In the genomic region with DNA sequence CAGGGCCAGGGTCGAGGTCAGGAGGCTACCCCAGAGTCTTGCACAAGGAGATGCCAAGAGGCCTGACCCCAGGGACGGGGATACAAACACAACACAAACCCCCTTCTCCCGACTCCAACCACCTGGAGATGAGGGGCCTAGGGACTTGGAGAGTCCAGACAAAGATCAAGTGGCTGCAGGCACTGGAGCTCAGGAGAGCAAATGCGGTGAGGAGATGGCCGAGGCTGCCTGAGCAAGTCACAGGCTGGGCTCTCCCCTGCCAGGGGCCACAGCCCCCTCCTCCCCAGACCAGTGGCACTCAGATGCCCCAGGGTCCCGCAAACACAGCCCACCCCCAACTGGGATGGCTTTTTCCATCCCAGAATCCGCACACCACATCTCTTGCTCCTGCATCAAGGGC, we compare ENCODE assay signal across 1 cellular context.
TF ChIP-seq lines count a peak whose summit lies in the region.

No MANE protein-coding gene starts in this region.

TF ChIP-seq in GM23338, 12 proteins besides CTCF, POLR2A, EP300 and RAD21 (continued from another document):
- TF ChIP-seq, protein P1, sequence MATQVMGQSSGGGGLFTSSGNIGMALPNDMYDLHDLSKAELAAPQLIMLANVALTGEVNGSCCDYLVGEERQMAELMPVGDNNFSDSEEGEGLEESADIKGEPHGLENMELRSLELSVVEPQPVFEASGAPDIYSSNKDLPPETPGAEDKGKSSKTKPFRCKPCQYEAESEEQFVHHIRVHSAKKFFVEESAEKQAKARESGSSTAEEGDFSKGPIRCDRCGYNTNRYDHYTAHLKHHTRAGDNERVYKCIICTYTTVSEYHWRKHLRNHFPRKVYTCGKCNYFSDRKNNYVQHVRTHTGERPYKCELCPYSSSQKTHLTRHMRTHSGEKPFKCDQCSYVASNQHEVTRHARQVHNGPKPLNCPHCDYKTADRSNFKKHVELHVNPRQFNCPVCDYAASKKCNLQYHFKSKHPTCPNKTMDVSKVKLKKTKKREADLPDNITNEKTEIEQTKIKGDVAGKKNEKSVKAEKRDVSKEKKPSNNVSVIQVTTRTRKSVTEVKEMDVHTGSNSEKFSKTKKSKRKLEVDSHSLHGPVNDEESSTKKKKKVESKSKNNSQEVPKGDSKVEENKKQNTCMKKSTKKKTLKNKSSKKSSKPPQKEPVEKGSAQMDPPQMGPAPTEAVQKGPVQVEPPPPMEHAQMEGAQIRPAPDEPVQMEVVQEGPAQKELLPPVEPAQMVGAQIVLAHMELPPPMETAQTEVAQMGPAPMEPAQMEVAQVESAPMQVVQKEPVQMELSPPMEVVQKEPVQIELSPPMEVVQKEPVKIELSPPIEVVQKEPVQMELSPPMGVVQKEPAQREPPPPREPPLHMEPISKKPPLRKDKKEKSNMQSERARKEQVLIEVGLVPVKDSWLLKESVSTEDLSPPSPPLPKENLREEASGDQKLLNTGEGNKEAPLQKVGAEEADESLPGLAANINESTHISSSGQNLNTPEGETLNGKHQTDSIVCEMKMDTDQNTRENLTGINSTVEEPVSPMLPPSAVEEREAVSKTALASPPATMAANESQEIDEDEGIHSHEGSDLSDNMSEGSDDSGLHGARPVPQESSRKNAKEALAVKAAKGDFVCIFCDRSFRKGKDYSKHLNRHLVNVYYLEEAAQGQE (IDR thresholded peaks at IDR 0.05; ENCODE audit: unreplicated experiment): no peak
- TF ChIP-seq ZNF331 (CRISPR knock-in tag; IDR thresholded peaks at IDR 0.05; ENCODE audit: low read depth) (no peak), ZNF114 (CRISPR knock-in tag; IDR thresholded peaks at IDR 0.05) (no peak), CREB1 (CRISPR knock-in tag; IDR thresholded peaks at IDR 0.05; ENCODE audit: low read depth) (no peak), JUNB (IDR thresholded peaks at IDR 0.05; ENCODE audit: unreplicated experiment) (no peak), NANOG (IDR thresholded peaks at IDR 0.05; ENCODE audit: borderline replicate concordance) (no peak), EZH2 (IDR thresholded peaks at IDR 0.05; ENCODE audit: low read depth, unreplicated experiment) (no peak)
- TF ChIP-seq, protein P2, sequence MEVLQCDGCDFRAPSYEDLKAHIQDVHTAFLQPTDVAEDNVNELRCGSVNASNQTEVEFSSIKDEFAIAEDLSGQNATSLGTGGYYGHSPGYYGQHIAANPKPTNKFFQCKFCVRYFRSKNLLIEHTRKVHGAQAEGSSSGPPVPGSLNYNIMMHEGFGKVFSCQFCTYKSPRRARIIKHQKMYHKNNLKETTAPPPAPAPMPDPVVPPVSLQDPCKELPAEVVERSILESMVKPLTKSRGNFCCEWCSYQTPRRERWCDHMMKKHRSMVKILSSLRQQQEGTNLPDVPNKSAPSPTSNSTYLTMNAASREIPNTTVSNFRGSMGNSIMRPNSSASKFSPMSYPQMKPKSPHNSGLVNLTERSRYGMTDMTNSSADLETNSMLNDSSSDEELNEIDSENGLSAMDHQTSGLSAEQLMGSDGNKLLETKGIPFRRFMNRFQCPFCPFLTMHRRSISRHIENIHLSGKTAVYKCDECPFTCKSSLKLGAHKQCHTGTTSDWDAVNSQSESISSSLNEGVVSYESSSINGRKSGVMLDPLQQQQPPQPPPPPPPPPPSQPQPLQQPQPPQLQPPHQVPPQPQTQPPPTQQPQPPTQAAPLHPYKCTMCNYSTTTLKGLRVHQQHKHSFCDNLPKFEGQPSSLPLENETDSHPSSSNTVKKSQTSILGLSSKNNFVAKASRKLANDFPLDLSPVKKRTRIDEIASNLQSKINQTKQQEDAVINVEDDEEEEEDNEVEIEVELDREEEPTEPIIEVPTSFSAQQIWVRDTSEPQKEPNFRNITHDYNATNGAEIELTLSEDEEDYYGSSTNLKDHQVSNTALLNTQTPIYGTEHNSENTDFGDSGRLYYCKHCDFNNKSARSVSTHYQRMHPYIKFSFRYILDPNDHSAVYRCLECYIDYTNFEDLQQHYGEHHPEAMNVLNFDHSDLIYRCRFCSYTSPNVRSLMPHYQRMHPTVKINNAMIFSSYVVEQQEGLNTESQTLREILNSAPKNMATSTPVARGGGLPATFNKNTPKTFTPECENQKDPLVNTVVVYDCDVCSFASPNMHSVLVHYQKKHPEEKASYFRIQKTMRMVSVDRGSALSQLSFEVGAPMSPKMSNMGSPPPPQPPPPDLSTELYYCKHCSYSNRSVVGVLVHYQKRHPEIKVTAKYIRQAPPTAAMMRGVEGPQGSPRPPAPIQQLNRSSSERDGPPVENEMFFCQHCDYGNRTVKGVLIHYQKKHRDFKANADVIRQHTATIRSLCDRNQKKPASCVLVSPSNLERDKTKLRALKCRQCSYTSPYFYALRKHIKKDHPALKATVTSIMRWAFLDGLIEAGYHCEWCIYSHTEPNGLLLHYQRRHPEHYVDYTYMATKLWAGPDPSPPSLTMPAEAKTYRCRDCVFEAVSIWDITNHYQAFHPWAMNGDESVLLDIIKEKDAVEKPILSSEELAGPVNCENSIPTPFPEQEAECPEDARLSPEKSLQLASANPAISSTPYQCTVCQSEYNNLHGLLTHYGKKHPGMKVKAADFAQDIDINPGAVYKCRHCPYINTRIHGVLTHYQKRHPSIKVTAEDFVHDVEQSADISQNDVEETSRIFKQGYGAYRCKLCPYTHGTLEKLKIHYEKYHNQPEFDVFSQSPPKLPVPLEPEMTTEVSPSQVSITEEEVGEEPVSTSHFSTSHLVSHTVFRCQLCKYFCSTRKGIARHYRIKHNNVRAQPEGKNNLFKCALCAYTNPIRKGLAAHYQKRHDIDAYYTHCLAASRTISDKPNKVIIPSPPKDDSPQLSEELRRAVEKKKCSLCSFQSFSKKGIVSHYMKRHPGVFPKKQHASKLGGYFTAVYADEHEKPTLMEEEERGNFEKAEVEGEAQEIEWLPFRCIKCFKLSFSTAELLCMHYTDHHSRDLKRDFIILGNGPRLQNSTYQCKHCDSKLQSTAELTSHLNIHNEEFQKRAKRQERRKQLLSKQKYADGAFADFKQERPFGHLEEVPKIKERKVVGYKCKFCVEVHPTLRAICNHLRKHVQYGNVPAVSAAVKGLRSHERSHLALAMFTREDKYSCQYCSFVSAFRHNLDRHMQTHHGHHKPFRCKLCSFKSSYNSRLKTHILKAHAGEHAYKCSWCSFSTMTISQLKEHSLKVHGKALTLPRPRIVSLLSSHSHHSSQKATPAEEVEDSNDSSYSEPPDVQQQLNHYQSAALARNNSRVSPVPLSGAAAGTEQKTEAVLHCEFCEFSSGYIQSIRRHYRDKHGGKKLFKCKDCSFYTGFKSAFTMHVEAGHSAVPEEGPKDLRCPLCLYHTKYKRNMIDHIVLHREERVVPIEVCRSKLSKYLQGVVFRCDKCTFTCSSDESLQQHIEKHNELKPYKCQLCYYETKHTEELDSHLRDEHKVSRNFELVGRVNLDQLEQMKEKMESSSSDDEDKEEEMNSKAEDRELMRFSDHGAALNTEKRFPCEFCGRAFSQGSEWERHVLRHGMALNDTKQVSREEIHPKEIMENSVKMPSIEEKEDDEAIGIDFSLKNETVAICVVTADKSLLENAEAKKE (CRISPR knock-in tag; IDR thresholded peaks at IDR 0.05): no peak
- TF ChIP-seq, protein P3, sequence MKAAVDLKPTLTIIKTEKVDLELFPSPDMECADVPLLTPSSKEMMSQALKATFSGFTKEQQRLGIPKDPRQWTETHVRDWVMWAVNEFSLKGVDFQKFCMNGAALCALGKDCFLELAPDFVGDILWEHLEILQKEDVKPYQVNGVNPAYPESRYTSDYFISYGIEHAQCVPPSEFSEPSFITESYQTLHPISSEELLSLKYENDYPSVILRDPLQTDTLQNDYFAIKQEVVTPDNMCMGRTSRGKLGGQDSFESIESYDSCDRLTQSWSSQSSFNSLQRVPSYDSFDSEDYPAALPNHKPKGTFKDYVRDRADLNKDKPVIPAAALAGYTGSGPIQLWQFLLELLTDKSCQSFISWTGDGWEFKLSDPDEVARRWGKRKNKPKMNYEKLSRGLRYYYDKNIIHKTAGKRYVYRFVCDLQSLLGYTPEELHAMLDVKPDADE (IDR thresholded peaks at IDR 0.05): no peak
TF ChIP-seq in GM23338: peak in this region for 0.
